1 cellular context compared by ENCODE assay signal in the genomic region with DNA sequence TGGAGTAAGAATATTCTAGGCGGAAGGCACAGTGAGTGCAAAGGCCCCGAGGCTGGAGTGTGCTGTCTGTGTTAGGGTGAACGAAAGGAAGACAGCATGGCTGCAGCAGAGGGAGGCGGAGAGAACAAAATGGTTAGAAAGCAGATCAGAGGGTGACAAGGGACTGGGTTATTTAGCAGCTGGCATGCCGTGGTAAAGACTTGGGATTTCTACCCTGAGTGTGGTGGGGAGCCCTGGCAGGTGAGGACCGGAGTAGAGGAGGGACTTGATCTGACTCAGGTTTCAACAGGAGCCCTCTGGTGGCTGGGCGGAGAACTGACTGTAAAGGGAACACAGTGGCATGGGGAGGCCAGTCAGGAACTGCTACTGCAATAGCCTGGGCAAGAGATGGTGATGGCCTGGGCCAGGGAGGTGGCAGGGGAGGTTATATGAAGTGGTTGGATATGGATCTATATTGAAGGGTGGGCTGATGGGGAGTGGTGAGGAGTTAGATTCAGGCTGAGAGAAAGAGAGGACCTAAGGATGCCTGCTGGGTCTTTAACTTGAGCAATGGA.
TF ChIP-seq lines count a peak whose summit lies in the region.

No MANE protein-coding gene starts in this region.

TF ChIP-seq in K562, 482 proteins besides CTCF, POLR2A, EP300 and RAD21 (continued from another document and continues in another):
- TF ChIP-seq HES1 (IDR thresholded peaks at IDR 0.05; ENCODE audit: low read depth) (no peak), MYNN (IDR thresholded peaks at IDR 0.05) (peak; percentile 77), MYNN (CRISPR knock-in tag; IDR thresholded peaks at IDR 0.05) (no peak), FOXA1 (IDR thresholded peaks at IDR 0.05; ENCODE audit: borderline replicate concordance) (no peak), GTF2E2 (tag; IDR thresholded peaks at IDR 0.05) (no peak), PRMT5 (CRISPR knock-in tag; IDR thresholded peaks at IDR 0.05) (no peak), COPS2 (conservative IDR thresholded peaks at IDR 0.05) (no peak), THRAP3 (IDR thresholded peaks at IDR 0.05; ENCODE audit: borderline replicate concordance) (0 out of 2 replicates have a peak, but pooled peaks have one; percentile 25), KDM4B (IDR thresholded peaks at IDR 0.05; ENCODE audit: borderline replicate concordance in 2 of 2, low read depth in 1 of 2) (no peak), POLR2B (IDR thresholded peaks at IDR 0.05; ENCODE audit: low read depth, partially characterized antibody) (peak; percentile 16), CCNT2 (IDR thresholded peaks at IDR 0.05; ENCODE audit: borderline replicate concordance, extremely low read depth, insufficient read length, low read depth, low read length) (no peak), CCAR2 (IDR thresholded peaks at IDR 0.05; ENCODE audit: low read depth, low read length) (no peak), JUN (IDR thresholded peaks at IDR 0.05; ENCODE audit: borderline replicate concordance, low read depth, low read length) (no peak), JUN (CRISPR knock-in tag; IDR thresholded peaks at IDR 0.05; ENCODE audit: borderline replicate concordance) (no peak), GTF2F1 (IDR thresholded peaks at IDR 0.05; ENCODE audit: low read depth, low read length) (no peak), ZNF324 (CRISPR knock-in tag; IDR thresholded peaks at IDR 0.05) (no peak), ZNF143 (CRISPR knock-in tag; IDR thresholded peaks at IDR 0.05) (no peak), NCOA2 (IDR thresholded peaks at IDR 0.05; ENCODE audit: partially characterized antibody in 2 of 2) (no peak), ZNF239 (CRISPR knock-in tag; IDR thresholded peaks at IDR 0.05) (peak; percentile 64), SMAD4 (CRISPR knock-in tag; conservative IDR thresholded peaks at IDR 0.05) (peak; percentile 95), RBM15 (IDR thresholded peaks at IDR 0.05; ENCODE audit: insufficient read depth, low read length) (no peak), IRF1 (CRISPR knock-in tag; IDR thresholded peaks at IDR 0.05; ENCODE audit: borderline replicate concordance) (no peak), CREBBP (IDR thresholded peaks at IDR 0.05; ENCODE audit: low read depth, low read length) (no peak), ZC3H8 (IDR thresholded peaks at IDR 0.05) (no peak), PCBP1 (IDR thresholded peaks at IDR 0.05; ENCODE audit: low read depth, low read length, poor library complexity, severe bottlenecking) (no peak), L3MBTL2 (IDR thresholded peaks at IDR 0.05) (peak; percentile 59; the same call in 1 of the 2 replicates), ATF3 (IDR thresholded peaks at IDR 0.05) (no peak), ATF3 (CRISPR knock-in tag; conservative IDR thresholded peaks at IDR 0.05) (0 out of 2 replicates have a peak, but pooled peaks have one; percentile 58), ZNF146 (CRISPR knock-in tag; IDR thresholded peaks at IDR 0.05; ENCODE audit: unreplicated experiment) (no peak), SNRNP70 (optimal IDR thresholded peaks at IDR 0.05; ENCODE audit: low read depth, low read length) (no peak), ZNF12 (CRISPR knock-in tag; IDR thresholded peaks at IDR 0.05) (no peak), ZNF41 (CRISPR knock-in tag; conservative IDR thresholded peaks at IDR 0.05) (0 out of 2 replicates have a peak, but pooled peaks have one; percentile 46), PHTF2 (CRISPR knock-in tag; IDR thresholded peaks at IDR 0.05) (peak; percentile 84), ERF (CRISPR knock-in tag; IDR thresholded peaks at IDR 0.05) (no peak; the same call in 1 of the 2 replicates), ELF1 (tag; IDR thresholded peaks at IDR 0.05) (no peak), ZBTB12 (CRISPR knock-in tag; IDR thresholded peaks at IDR 0.05) (peak; percentile 54; the same call in 1 of the 2 replicates), HNRNPK (IDR thresholded peaks at IDR 0.05; ENCODE audit: low read depth, low read length, poor library complexity, severe bottlenecking) (no peak), EZH2 (IDR thresholded peaks at IDR 0.05; ENCODE audit: borderline replicate concordance, low read depth, low read length) (no peak), ELF4 (CRISPR knock-in tag; IDR thresholded peaks at IDR 0.05) (0 out of 2 replicates have a peak, but pooled peaks have one; percentile 22), ARID1B (IDR thresholded peaks at IDR 0.05) (peak; percentile 56), MYC (IDR thresholded peaks at IDR 0.05; ENCODE audit: low read depth, low read length) (peak; percentile 54; the same call in 1 of the 2 replicates), MYC (CRISPR knock-in tag; IDR thresholded peaks at IDR 0.05; ENCODE audit: borderline replicate concordance, low read depth) (peak; percentile 38; the same call in 1 of the 2 replicates), GABPA (tag; conservative IDR thresholded peaks at IDR 0.05; ENCODE audit: low read depth) (no peak), DACH1 (IDR thresholded peaks at IDR 0.05; ENCODE audit: partially characterized antibody) (peak; percentile 18), ZNF24 (IDR thresholded peaks at IDR 0.05) (no peak), SIRT6 (IDR thresholded peaks at IDR 0.05; ENCODE audit: low read depth, low read length) (no peak), ZNF785 (CRISPR knock-in tag; IDR thresholded peaks at IDR 0.05) (no peak), CEBPG (CRISPR knock-in tag; IDR thresholded peaks at IDR 0.05) (no peak; the same call in 1 of the 2 replicates), CEBPG (tag; conservative IDR thresholded peaks at IDR 0.05 in 1 of 2, IDR thresholded peaks at IDR 0.05 in 1 of 2) (no peak), ZNF124 (CRISPR knock-in tag; IDR thresholded peaks at IDR 0.05) (no peak)
- TF ChIP-seq, protein P1, sequence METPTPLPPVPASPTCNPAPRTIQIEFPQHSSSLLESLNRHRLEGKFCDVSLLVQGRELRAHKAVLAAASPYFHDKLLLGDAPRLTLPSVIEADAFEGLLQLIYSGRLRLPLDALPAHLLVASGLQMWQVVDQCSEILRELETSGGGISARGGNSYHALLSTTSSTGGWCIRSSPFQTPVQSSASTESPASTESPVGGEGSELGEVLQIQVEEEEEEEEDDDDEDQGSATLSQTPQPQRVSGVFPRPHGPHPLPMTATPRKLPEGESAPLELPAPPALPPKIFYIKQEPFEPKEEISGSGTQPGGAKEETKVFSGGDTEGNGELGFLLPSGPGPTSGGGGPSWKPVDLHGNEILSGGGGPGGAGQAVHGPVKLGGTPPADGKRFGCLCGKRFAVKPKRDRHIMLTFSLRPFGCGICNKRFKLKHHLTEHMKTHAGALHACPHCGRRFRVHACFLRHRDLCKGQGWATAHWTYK (CRISPR knock-in tag; IDR thresholded peaks at IDR 0.05): peak; percentile 92; the same call in 1 of the 2 replicates
- TF ChIP-seq, protein P2, sequence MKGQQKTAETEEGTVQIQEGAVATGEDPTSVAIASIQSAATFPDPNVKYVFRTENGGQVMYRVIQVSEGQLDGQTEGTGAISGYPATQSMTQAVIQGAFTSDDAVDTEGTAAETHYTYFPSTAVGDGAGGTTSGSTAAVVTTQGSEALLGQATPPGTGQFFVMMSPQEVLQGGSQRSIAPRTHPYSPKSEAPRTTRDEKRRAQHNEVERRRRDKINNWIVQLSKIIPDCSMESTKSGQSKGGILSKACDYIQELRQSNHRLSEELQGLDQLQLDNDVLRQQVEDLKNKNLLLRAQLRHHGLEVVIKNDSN (CRISPR knock-in tag; IDR thresholded peaks at IDR 0.05): no peak
- TF ChIP-seq, protein P3, sequence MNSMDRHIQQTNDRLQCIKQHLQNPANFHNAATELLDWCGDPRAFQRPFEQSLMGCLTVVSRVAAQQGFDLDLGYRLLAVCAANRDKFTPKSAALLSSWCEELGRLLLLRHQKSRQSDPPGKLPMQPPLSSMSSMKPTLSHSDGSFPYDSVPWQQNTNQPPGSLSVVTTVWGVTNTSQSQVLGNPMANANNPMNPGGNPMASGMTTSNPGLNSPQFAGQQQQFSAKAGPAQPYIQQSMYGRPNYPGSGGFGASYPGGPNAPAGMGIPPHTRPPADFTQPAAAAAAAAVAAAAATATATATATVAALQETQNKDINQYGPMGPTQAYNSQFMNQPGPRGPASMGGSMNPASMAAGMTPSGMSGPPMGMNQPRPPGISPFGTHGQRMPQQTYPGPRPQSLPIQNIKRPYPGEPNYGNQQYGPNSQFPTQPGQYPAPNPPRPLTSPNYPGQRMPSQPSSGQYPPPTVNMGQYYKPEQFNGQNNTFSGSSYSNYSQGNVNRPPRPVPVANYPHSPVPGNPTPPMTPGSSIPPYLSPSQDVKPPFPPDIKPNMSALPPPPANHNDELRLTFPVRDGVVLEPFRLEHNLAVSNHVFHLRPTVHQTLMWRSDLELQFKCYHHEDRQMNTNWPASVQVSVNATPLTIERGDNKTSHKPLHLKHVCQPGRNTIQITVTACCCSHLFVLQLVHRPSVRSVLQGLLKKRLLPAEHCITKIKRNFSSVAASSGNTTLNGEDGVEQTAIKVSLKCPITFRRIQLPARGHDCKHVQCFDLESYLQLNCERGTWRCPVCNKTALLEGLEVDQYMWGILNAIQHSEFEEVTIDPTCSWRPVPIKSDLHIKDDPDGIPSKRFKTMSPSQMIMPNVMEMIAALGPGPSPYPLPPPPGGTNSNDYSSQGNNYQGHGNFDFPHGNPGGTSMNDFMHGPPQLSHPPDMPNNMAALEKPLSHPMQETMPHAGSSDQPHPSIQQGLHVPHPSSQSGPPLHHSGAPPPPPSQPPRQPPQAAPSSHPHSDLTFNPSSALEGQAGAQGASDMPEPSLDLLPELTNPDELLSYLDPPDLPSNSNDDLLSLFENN (IDR thresholded peaks at IDR 0.05; ENCODE audit: low read depth in 2 of 2, low read length in 2 of 2): no peak
- TF ChIP-seq, protein P4, sequence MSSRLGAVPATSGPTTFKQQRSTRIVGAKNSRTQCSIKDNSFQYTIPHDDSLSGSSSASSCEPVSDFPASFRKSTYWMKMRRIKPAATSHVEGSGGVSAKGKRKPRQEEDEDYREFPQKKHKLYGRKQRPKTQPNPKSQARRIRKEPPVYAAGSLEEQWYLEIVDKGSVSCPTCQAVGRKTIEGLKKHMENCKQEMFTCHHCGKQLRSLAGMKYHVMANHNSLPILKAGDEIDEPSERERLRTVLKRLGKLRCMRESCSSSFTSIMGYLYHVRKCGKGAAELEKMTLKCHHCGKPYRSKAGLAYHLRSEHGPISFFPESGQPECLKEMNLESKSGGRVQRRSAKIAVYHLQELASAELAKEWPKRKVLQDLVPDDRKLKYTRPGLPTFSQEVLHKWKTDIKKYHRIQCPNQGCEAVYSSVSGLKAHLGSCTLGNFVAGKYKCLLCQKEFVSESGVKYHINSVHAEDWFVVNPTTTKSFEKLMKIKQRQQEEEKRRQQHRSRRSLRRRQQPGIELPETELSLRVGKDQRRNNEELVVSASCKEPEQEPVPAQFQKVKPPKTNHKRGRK (tag; IDR thresholded peaks at IDR 0.05): no peak
- TF ChIP-seq, protein P5, sequence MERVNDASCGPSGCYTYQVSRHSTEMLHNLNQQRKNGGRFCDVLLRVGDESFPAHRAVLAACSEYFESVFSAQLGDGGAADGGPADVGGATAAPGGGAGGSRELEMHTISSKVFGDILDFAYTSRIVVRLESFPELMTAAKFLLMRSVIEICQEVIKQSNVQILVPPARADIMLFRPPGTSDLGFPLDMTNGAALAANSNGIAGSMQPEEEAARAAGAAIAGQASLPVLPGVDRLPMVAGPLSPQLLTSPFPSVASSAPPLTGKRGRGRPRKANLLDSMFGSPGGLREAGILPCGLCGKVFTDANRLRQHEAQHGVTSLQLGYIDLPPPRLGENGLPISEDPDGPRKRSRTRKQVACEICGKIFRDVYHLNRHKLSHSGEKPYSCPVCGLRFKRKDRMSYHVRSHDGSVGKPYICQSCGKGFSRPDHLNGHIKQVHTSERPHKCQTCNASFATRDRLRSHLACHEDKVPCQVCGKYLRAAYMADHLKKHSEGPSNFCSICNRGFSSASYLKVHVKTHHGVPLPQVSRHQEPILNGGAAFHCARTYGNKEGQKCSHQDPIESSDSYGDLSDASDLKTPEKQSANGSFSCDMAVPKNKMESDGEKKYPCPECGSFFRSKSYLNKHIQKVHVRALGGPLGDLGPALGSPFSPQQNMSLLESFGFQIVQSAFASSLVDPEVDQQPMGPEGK (CRISPR knock-in tag; IDR thresholded peaks at IDR 0.05; ENCODE audit: borderline replicate concordance): peak; percentile 78; the same call in 1 of the 2 replicates
- TF ChIP-seq, protein P6, sequence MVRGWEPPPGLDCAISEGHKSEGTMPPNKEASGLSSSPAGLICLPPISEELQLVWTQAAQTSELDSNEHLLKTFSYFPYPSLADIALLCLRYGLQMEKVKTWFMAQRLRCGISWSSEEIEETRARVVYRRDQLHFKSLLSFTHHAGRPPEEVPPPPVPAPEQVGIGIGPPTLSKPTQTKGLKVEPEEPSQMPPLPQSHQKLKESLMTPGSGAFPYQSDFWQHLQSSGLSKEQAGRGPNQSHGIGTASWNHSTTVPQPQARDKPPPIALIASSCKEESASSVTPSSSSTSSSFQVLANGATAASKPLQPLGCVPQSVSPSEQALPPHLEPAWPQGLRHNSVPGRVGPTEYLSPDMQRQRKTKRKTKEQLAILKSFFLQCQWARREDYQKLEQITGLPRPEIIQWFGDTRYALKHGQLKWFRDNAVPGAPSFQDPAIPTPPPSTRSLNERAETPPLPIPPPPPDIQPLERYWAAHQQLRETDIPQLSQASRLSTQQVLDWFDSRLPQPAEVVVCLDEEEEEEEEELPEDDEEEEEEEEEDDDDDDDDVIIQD (CRISPR knock-in tag; IDR thresholded peaks at IDR 0.05): no peak
